20 cellular contexts compared by ENCODE assay signal in the genomic region with DNA sequence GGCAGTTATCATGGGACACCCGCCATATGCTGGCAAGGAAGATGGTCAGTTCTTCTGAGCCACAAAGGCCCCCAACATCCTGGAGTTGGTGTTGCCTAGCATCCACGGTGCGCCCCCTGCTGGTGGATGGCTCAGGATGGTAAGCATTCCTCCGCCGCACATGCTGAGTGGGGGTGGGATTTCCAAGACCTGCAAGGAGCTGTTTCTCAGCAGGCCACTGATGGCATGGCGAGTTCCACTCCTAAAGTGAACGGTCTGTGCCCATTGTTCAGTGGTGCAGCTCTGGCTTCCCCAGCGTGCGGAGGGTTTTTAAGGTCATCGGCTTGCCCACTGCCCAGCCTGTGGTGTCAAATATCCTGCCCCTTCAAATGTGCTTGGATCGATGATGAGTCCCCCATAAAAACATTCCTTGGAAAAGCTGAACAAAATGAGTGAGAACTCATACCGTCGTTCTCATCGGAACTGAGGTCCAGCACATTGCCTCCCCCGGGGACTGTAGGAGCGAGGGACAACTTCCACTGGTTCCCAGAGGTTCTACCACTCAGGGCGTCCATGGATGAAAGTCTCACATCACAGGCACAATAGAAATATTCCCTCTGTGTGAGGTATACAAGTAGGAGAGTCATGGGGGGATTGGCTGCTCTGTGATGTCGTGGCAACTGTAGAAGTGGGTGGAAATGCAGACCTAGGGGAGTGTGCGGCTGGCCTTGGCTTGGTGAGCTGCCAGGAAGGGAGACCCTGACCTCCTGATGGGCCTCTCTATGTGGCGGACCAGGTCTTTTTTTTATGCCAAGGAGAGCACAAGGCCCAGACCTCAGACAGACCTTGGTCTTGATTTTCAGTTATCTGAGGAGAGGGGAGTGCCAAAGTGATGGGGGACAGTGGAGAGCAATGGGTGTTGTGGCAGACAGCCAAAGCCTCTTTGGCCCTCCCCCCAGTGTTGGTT.
DNase-seq lines count a peak whose midpoint lies in the region; ATAC-seq, FAIRE-seq and TF ChIP-seq lines count a peak whose summit lies in the region.
"Had no signal": no experiment of that assay in that cellular context is flagged by ENCODE, and none has a peak within 500 bp of the region (broad histone marks: within the 10 kb centered on the region; RNA-seq: fewer than 3 reads in every experiment).

No MANE protein-coding gene starts in this region.

- FAIRE-seq in bronchial epithelial cell (lab: Jason Lieb, UNC) = no peak
- FAIRE-seq: G401.6, pancreas had no signal

- H3K36me3 Mint-ChIP-seq in T-helper 2 cell treated with Interferon-gamma antibody and Interleukin-4, amounts not matched to agents 5 μg/mL and 100 μg/mL, for 36 hours (ENCODE audit: low read depth) = peaks cover 83% of the 10 kb centered on the region
- H3K36me3 Mint-ChIP-seq in immature natural killer cell = peaks cover 82 to 99% (median 88%) of the 10 kb centered on the region in 3 donors

- peaks cover 86% of the 10 kb centered on the region for H3K9me3 Mint-ChIP-seq in T-helper 2 cell treated with Interferon-gamma antibody and Interleukin-4, amounts not matched to agents 5 μg/mL and 100 μg/mL, for 36 hours
- H3K9me3 Mint-ChIP-seq in immature natural killer cell = peaks cover 52 to 100% (median 100%) of the 10 kb centered on the region in 6 donors

- TF ChIP-seq CTCF in GM12873 (IDR thresholded peaks at IDR 0.05; ENCODE audit: insufficient read depth, low read depth, low read length, missing control alignments) = peak; percentile 36
- TF ChIP-seq CTCF in bronchial epithelial cell (IDR thresholded peaks at IDR 0.05; ENCODE audit: insufficient read depth, low read length, severe bottlenecking) = peak; percentile 7

- peak; percentile 5 for DNase-seq in AG20443 (ENCODE audit: low spot score)
- DNase-seq in bronchial epithelial cell (ENCODE audit: low read depth) = no peak
- peak; percentile 9 for DNase-seq in mucosa of gallbladder (ENCODE audit: low spot score)
- DNase-seq in T-helper 2 cell treated with Interferon-gamma antibody and Interleukin-4, amounts not matched to agents 5 μg/mL and 100 μg/mL, for 36 hours (ENCODE audit: low spot score) = no peak
- DNase-seq in immature natural killer cell = no peak
- DNase-seq in COLO829 (ENCODE audit: low spot score) = no peak
- DNase-seq: activated CD4-positive, alpha-beta T cell treated with anti-CD3 and anti-CD28 coated beads, Interleukin-2, amount 50 U/mL, for 4 hours; AML-193; IMR-90; NCI-H1417; NCI-H446 treated with DMSO at 0.1 percent for 48 hours; RPMI8226; T1000 had no signal

- no peak overlapping the region for H3K4me3 ChIP-seq in bronchial epithelial cell (ENCODE audit: low read depth, low read length)
- H3K4me3 ChIP-seq: pancreas had no signal

- H3K27me3 ChIP-seq in bronchial epithelial cell (ENCODE audit: control insufficient read depth, insufficient read depth, low read length) = no peaks in the 10 kb centered on the region
- H3K27me3 ChIP-seq: pancreas had no signal

- no peak overlapping the region for H3K4me3 Mint-ChIP-seq in T-helper 2 cell treated with Interferon-gamma antibody and Interleukin-4, amounts not matched to agents 5 μg/mL and 100 μg/mL, for 36 hours
- H3K4me3 Mint-ChIP-seq in immature natural killer cell = no peak overlapping the region
- H3K4me3 Mint-ChIP-seq: activated naive CD4-positive, alpha-beta T cell treated with anti-CD3 and anti-CD28 coated beads, Interleukin-2, amount 50 U/mL, for 24 hours; central memory CD8-positive, alpha-beta T cell; memory B cell had no signal

- no peak for ATAC-seq in esophagus mucosa
- ATAC-seq: pancreas had no signal

- peaks cover 10% of the 10 kb centered on the region for H3K36me3 ChIP-seq in bronchial epithelial cell (ENCODE audit: control insufficient read depth, insufficient read depth, low read length)

- no peaks in the 10 kb centered on the region for H3K4me1 Mint-ChIP-seq in T-helper 2 cell treated with Interferon-gamma antibody and Interleukin-4, amounts not matched to agents 5 μg/mL and 100 μg/mL, for 36 hours (ENCODE audit: low read depth)
- peaks cover 0 to 2% of the 10 kb centered on the region in 2 donors for H3K4me1 Mint-ChIP-seq in immature natural killer cell
- H3K4me1 Mint-ChIP-seq: activated naive CD4-positive, alpha-beta T cell treated with anti-CD3 and anti-CD28 coated beads, Interleukin-2, amount 50 U/mL, for 24 hours; central memory CD8-positive, alpha-beta T cell; memory B cell had no signal

- no peaks in the 10 kb centered on the region for H3K27me3 Mint-ChIP-seq in T-helper 2 cell treated with Interferon-gamma antibody and Interleukin-4, amounts not matched to agents 5 μg/mL and 100 μg/mL, for 36 hours (ENCODE audit: low read depth)
- peaks cover 1 to 8% (median 4%) of the 10 kb centered on the region in 3 donors for H3K27me3 Mint-ChIP-seq in immature natural killer cell (ENCODE audit: low read depth in 3 of 3)
- H3K27me3 Mint-ChIP-seq: activated naive CD4-positive, alpha-beta T cell treated with anti-CD3 and anti-CD28 coated beads, Interleukin-2, amount 50 U/mL, for 24 hours; central memory CD8-positive, alpha-beta T cell; memory B cell had no signal

- H3K27ac Mint-ChIP-seq in T-helper 2 cell treated with Interferon-gamma antibody and Interleukin-4, amounts not matched to agents 5 μg/mL and 100 μg/mL, for 36 hours = no peak overlapping the region
- H3K27ac Mint-ChIP-seq in immature natural killer cell = no peak overlapping the region
- H3K27ac Mint-ChIP-seq: activated naive CD4-positive, alpha-beta T cell treated with anti-CD3 and anti-CD28 coated beads, Interleukin-2, amount 50 U/mL, for 24 hours; memory B cell had no signal

Comparison
In these comparisons a context has a peak if more than half of its experiments do, and no peak if none do; other contexts are left out.
1. DNase-seq: peak in AG20443 (single experiment) and mucosa of gallbladder (single experiment); none in bronchial epithelial cell (single experiment), T-helper 2 cell treated with Interferon-gamma antibody and Interleukin-4, amounts not matched to agents 5 μg/mL and 100 μg/mL, for 36 hours (single experiment), immature natural killer cell (0 of 3) and COLO829 (single experiment).